In the genomic region with DNA sequence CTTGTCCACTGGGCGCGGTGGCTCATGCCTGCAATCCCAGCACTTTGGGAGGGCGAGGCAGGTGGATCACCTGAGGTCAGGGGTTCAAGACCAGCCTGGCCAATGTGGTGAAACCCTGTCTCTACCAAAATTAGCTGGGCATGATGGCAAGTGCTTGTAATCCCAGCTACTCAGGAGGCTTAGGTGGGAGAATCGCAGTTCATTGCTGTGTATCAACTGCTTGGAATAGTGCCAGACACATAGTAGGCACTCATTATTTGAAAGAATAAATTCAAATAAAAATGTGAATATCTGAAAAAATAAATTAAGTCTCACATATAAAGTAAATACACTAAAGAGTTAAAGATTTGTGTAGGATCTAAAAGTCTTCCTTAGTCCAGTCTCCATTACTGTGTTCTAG, we compare ENCODE assay signal across 16 cellular contexts. TPM values are rescaled to one million over a fixed set of nuclear protein-coding genes. Genes with fewer than 3 reads are reported as not detected.
DNase-seq lines count a peak whose midpoint lies in the region; ATAC-seq and TF ChIP-seq lines count a peak whose summit lies in the region.
"Had no signal": no experiment of that assay in that cellular context is flagged by ENCODE, and none has a peak within 500 bp of the region (broad histone marks: within the 10 kb centered on the region; RNA-seq: fewer than 3 reads in every experiment).

No MANE protein-coding gene starts in this region.

- peaks cover 68% of the 10 kb centered on the region for H3K4me1 Mint-ChIP-seq in activated T-cell treated with anti-CD3 and anti-CD28 coated beads, Interleukin-2, amount 50 U/mL, for 72 hours (ENCODE audit: low read depth)
- H3K4me1 Mint-ChIP-seq in central memory CD8-positive, alpha-beta T cell: peaks cover 37% of the 10 kb centered on the region
- peaks cover 56% of the 10 kb centered on the region for H3K4me1 Mint-ChIP-seq in stimulated activated memory B cell treated with anti-CD40 and anti-IgM and Interleukin-4, amounts not matched to agents 10 μg/mL and 1 μg/mL and 100 μg/mL, for 72 hours

- no peak for ATAC-seq in activated T-cell treated with anti-CD3 and anti-CD28 coated beads, Interleukin-2, amount 50 U/mL, for 72 hours (replicated peaks in 1 of 2)
- no peak for ATAC-seq in central memory CD8-positive, alpha-beta T cell (replicated peaks; ENCODE audit: extremely low read depth, poor library complexity, severe bottlenecking)
- no peak for ATAC-seq in stimulated activated memory B cell treated with anti-CD40 and anti-IgM and Interleukin-4, amounts not matched to agents 10 μg/mL and 1 μg/mL and 100 μg/mL, for 72 hours
- ATAC-seq in GM18502 (IDR thresholded peaks at IDR 0.05; ENCODE audit: poor library complexity, unreplicated experiment) (no peak), GM19324 (IDR thresholded peaks at IDR 0.05; ENCODE audit: low FRiP score, unreplicated experiment) (no peak)

- H3K27ac Mint-ChIP-seq in activated T-cell treated with anti-CD3 and anti-CD28 coated beads, Interleukin-2, amount 50 U/mL, for 72 hours: no peak overlapping the region
- no peak overlapping the region for H3K27ac Mint-ChIP-seq in central memory CD8-positive, alpha-beta T cell (ENCODE audit: low read depth)
- no peak overlapping the region for H3K27ac Mint-ChIP-seq in stimulated activated memory B cell treated with anti-CD40 and anti-IgM and Interleukin-4, amounts not matched to agents 10 μg/mL and 1 μg/mL and 100 μg/mL, for 72 hours

- peak overlapping the region; percentile 88 to 95 for H3K4me3 Mint-ChIP-seq in activated T-cell treated with anti-CD3 and anti-CD28 coated beads, Interleukin-2, amount 50 U/mL, for 72 hours
- H3K4me3 Mint-ChIP-seq in central memory CD8-positive, alpha-beta T cell: peak overlapping the region; percentile 87
- peak overlapping the region; percentile 93 for H3K4me3 Mint-ChIP-seq in stimulated activated memory B cell treated with anti-CD40 and anti-IgM and Interleukin-4, amounts not matched to agents 10 μg/mL and 1 μg/mL and 100 μg/mL, for 72 hours

- H3K27me3 Mint-ChIP-seq in activated T-cell treated with anti-CD3 and anti-CD28 coated beads, Interleukin-2, amount 50 U/mL, for 72 hours (ENCODE audit: low read depth): no peaks in the 10 kb centered on the region
- no peaks in the 10 kb centered on the region for H3K27me3 Mint-ChIP-seq in central memory CD8-positive, alpha-beta T cell
- H3K27me3 Mint-ChIP-seq in stimulated activated memory B cell treated with anti-CD40 and anti-IgM and Interleukin-4, amounts not matched to agents 10 μg/mL and 1 μg/mL and 100 μg/mL, for 72 hours: no peaks in the 10 kb centered on the region

- no peaks in the 10 kb centered on the region for H3K9me3 Mint-ChIP-seq in activated T-cell treated with anti-CD3 and anti-CD28 coated beads, Interleukin-2, amount 50 U/mL, for 72 hours
- H3K9me3 Mint-ChIP-seq in central memory CD8-positive, alpha-beta T cell: no peaks in the 10 kb centered on the region
- H3K9me3 Mint-ChIP-seq in stimulated activated memory B cell treated with anti-CD40 and anti-IgM and Interleukin-4, amounts not matched to agents 10 μg/mL and 1 μg/mL and 100 μg/mL, for 72 hours: no peaks in the 10 kb centered on the region

- TF ChIP-seq CTCF in NB4 (IDR thresholded peaks at IDR 0.05; ENCODE audit: low read depth, low read length): no peak

- peak overlapping the region; percentile 87 for H3K4me3 ChIP-seq in NB4 (ENCODE audit: low read depth, low read length)
- H3K4me3 ChIP-seq: vagina had no signal

- no peak for TF ChIP-seq POLR2A in NB4 (IDR thresholded peaks at IDR 0.05; ENCODE audit: extremely low read depth, insufficient read length)

- H3K36me3 Mint-ChIP-seq in activated T-cell treated with anti-CD3 and anti-CD28 coated beads, Interleukin-2, amount 50 U/mL, for 72 hours (ENCODE audit: insufficient read depth in 2 of 2): peaks cover 12 to 39% of the 10 kb centered on the region in 2 donors
- peaks cover 28% of the 10 kb centered on the region for H3K36me3 Mint-ChIP-seq in central memory CD8-positive, alpha-beta T cell (ENCODE audit: insufficient read depth)
- peaks cover 42% of the 10 kb centered on the region for H3K36me3 Mint-ChIP-seq in stimulated activated memory B cell treated with anti-CD40 and anti-IgM and Interleukin-4, amounts not matched to agents 10 μg/mL and 1 μg/mL and 100 μg/mL, for 72 hours

- DNase-seq in activated T-cell treated with anti-CD3 and anti-CD28 coated beads, Interleukin-2, amount 50 U/mL, for 72 hours: no peak
- no peak for DNase-seq in activated T-cell treated with anti-CD3 and anti-CD28 coated beads, Interleukin-2, amount 50 U/mL, for 1 hour
- no peak for DNase-seq in NB4 (ENCODE audit: low read depth)
- no peak for DNase-seq in central memory CD8-positive, alpha-beta T cell (ENCODE audit: low spot score in 2 of 2)
- DNase-seq in stimulated activated CD4-positive, alpha-beta T cell treated with anti-CD3 and anti-CD28 coated beads, Interleukin-1b, Interleukin-23, amount 100 ng/mL, for 48 hours: no peak
- DNase-seq: activated effector memory CD4-positive, alpha-beta T cell treated with Interleukin-2 at 50 U/mL for 16 hours; H7; NCI-H1417; NCI-H524 treated with DMSO at 0.1 percent for 48 hours; posterior cingulate gyrus; SIG-M5 had no signal

RNA-seq across cellular contexts. Expression of a gene that starts 1.9 kb away (rescaled TPM):
- 10 to 100 TPM; 21.1 to 21.7 TPM for total RNA-seq in activated T-cell treated with anti-CD3 and anti-CD28 coated beads, Interleukin-2, amount 50 U/mL, for 72 hours

RNA-seq across cellular contexts. Expression of a gene that starts 2.2 kb away (rescaled TPM):
- 1 to 10 TPM; 2.7 to 4.4 TPM for total RNA-seq in activated T-cell treated with anti-CD3 and anti-CD28 coated beads, Interleukin-2, amount 50 U/mL, for 72 hours
- total RNA-seq: lower leg skin, vagina had no signal

RNA-seq across cellular contexts. Expression of a gene that starts 26.2 kb away (rescaled TPM):
- 10 to 100 TPM; 74.9 to 76.6 TPM for total RNA-seq in activated T-cell treated with anti-CD3 and anti-CD28 coated beads, Interleukin-2, amount 50 U/mL, for 72 hours

RNA-seq across cellular contexts. Expression of a gene that starts 51.0 kb away (rescaled TPM):
- total RNA-seq in activated T-cell treated with anti-CD3 and anti-CD28 coated beads, Interleukin-2, amount 50 U/mL, for 72 hours: 10 to 100 TPM; 77.4 to 78.3 TPM
